ENCODE assay signal across 17 cellular contexts in the genomic region with DNA sequence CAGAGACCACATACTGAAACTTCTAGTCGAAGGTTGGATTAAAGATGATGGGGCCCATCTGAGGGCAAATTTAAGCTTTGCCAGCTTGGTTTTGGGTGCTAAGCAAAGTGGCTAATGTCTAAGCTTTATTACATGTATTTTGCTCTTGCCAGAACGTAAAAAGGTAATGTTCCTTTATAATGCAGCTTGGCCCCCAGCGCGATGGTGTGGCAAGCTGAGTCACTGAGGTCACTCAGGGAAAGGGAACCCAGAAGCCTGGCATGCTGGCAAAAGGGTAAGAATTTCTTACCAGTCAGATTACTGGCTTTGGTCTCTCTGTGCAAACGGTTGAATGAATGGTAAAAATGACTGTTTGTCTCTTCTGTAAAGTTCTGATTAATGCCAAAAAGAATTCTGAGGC.
"Had no signal": no experiment of that assay in that cellular context is flagged by ENCODE, and none has a peak within 500 bp of the region (broad histone marks: within the 10 kb centered on the region; RNA-seq: fewer than 3 reads in every experiment).

No MANE protein-coding gene starts in this region.

- DNase-seq: KBM-7, MG63, NCI-H1092, NCI-H1105 treated with DMSO at 0.1 percent for 48 hours, NCI-H1436, NCI-H187 treated with DMSO at 0.1 percent for 48 hours, NCI-H2029 treated with DMSO at 0.1 percent for 48 hours, NCI-H2171 treated with DMSO at 0.1 percent for 48 hours, NCI-H2227 treated with DMSO at 0.1 percent for 48 hours, NCI-H524, NCI-H526 treated with DMSO at 0.1 percent for 48 hours, NCI-H774, SHP77 treated with DMSO at 0.1 percent for 48 hours, SJCRH30 had no signal

- H3K36me3 ChIP-seq: MG63, SJCRH30 had no signal

- ATAC-seq: Panc1, Right ventricle myocardium inferior, SK-N-SH treated with all-trans-retinoic acid at 6 μM for 48 hours had no signal

- H3K9me3 ChIP-seq: MG63 had no signal

- H3K4me3 ChIP-seq: MG63, SJCRH30 had no signal

- H3K27me3 ChIP-seq: MG63, SJCRH30 had no signal

- H3K27ac ChIP-seq: SJCRH30 had no signal
